Comparison of ENCODE assay signal across 23 cellular contexts in genomic region chr5:93039888-93040287, GRCh38.
"Had no signal": no experiment of that assay in that cellular context is flagged by ENCODE, and none has a peak within 500 bp of the region (broad histone marks: within the 10 kb centered on the region; RNA-seq: fewer than 3 reads in every experiment).

No MANE protein-coding gene starts in this region.

- H3K36me3 ChIP-seq: SJCRH30 had no signal

- H3K27me3 ChIP-seq: SJCRH30 had no signal

- H3K4me3 Mint-ChIP-seq: activated CD4-positive, alpha-beta memory T cell treated with anti-CD3 and anti-CD28 coated beads for 36 hours; activated CD4-positive, alpha-beta T cell treated with anti-CD3 and anti-CD28 coated beads, Interleukin-2, amount 10 ng/mL, durations not matched to agents 7 days and 5 days; activated naive CD4-positive, alpha-beta T cell treated with anti-CD3 and anti-CD28 coated beads, Interleukin-2, amount 10 ng/mL, durations not matched to agents 7 days and 5 days; activated naive CD8-positive, alpha-beta T cell treated with anti-CD3 and anti-CD28 coated beads for 36 hours; activated T-helper 17 cell treated with anti-CD3 and anti-CD28 coated beads, Interleukin-2, amount 50 U/mL, for 72 hours had no signal

- H3K27ac ChIP-seq: PC-9, SJCRH30, VCaP had no signal

- H3K27ac Mint-ChIP-seq: activated CD4-positive, alpha-beta memory T cell treated with anti-CD3 and anti-CD28 coated beads for 36 hours; activated CD4-positive, alpha-beta T cell treated with anti-CD3 and anti-CD28 coated beads, Interleukin-2, amount 10 ng/mL, durations not matched to agents 7 days and 5 days; activated naive CD4-positive, alpha-beta T cell treated with anti-CD3 and anti-CD28 coated beads, Interleukin-2, amount 10 ng/mL, durations not matched to agents 7 days and 5 days; activated naive CD8-positive, alpha-beta T cell treated with anti-CD3 and anti-CD28 coated beads for 36 hours; activated T-helper 17 cell treated with anti-CD3 and anti-CD28 coated beads, Interleukin-2, amount 50 U/mL, for 72 hours had no signal

- H3K27me3 Mint-ChIP-seq: activated CD4-positive, alpha-beta memory T cell treated with anti-CD3 and anti-CD28 coated beads for 36 hours; activated CD4-positive, alpha-beta T cell treated with anti-CD3 and anti-CD28 coated beads, Interleukin-2, amount 10 ng/mL, durations not matched to agents 7 days and 5 days; activated naive CD4-positive, alpha-beta T cell treated with anti-CD3 and anti-CD28 coated beads, Interleukin-2, amount 10 ng/mL, durations not matched to agents 7 days and 5 days; activated naive CD8-positive, alpha-beta T cell treated with anti-CD3 and anti-CD28 coated beads for 36 hours; activated T-helper 17 cell treated with anti-CD3 and anti-CD28 coated beads, Interleukin-2, amount 50 U/mL, for 72 hours had no signal

- H3K4me3 ChIP-seq: PC-9, SJCRH30 had no signal

- H3K36me3 Mint-ChIP-seq: activated CD4-positive, alpha-beta memory T cell treated with anti-CD3 and anti-CD28 coated beads for 36 hours; activated naive CD4-positive, alpha-beta T cell treated with anti-CD3 and anti-CD28 coated beads, Interleukin-2, amount 10 ng/mL, durations not matched to agents 7 days and 5 days; activated naive CD8-positive, alpha-beta T cell treated with anti-CD3 and anti-CD28 coated beads for 36 hours had no signal

- H3K9me3 Mint-ChIP-seq: activated CD4-positive, alpha-beta memory T cell treated with anti-CD3 and anti-CD28 coated beads for 36 hours; activated CD4-positive, alpha-beta T cell treated with anti-CD3 and anti-CD28 coated beads, Interleukin-2, amount 10 ng/mL, durations not matched to agents 7 days and 5 days; activated naive CD4-positive, alpha-beta T cell treated with anti-CD3 and anti-CD28 coated beads, Interleukin-2, amount 10 ng/mL, durations not matched to agents 7 days and 5 days; activated naive CD8-positive, alpha-beta T cell treated with anti-CD3 and anti-CD28 coated beads for 36 hours; activated T-helper 17 cell treated with anti-CD3 and anti-CD28 coated beads, Interleukin-2, amount 50 U/mL, for 72 hours had no signal

- DNase-seq: activated CD4-positive, alpha-beta memory T cell treated with anti-CD3 and anti-CD28 coated beads for 36 hours; activated CD4-positive, alpha-beta T cell treated with anti-CD3 and anti-CD28 coated beads, Interleukin-2, amount 10 ng/mL, durations not matched to agents 7 days and 5 days; activated CD4-positive, CD25-positive, alpha-beta regulatory T cell; activated CD8-positive, alpha-beta memory T cell treated with anti-CD3 and anti-CD28 coated beads for 24 hours; activated gamma-delta T cell; activated naive CD4-positive, alpha-beta T cell treated with anti-CD3 and anti-CD28 coated beads, Interleukin-2, amount 10 ng/mL, durations not matched to agents 7 days and 5 days; activated naive CD8-positive, alpha-beta T cell treated with anti-CD3 and anti-CD28 coated beads for 36 hours; activated T-cell treated with anti-CD3 and anti-CD28 coated beads for 4 hours; activated T-cell treated with anti-CD3 and anti-CD28 coated beads, Interleukin-2, amount 50 U/mL, for 48 hours; caudate nucleus; Kasumi-1; KBM-7; NCI-H1092; NCI-H1930; NCI-H345; NCI-H510A; NCI-H526 treated with DMSO at 0.1 percent for 48 hours; SJCRH30; SK-N-SH; T-helper 1 cell had no signal

- ATAC-seq: activated T-helper 17 cell treated with anti-CD3 and anti-CD28 coated beads, Interleukin-2, amount 50 U/mL, for 72 hours had no signal

- H3K4me1 Mint-ChIP-seq: activated CD4-positive, alpha-beta T cell treated with anti-CD3 and anti-CD28 coated beads, Interleukin-2, amount 10 ng/mL, durations not matched to agents 7 days and 5 days; activated naive CD4-positive, alpha-beta T cell treated with anti-CD3 and anti-CD28 coated beads, Interleukin-2, amount 10 ng/mL, durations not matched to agents 7 days and 5 days; activated naive CD8-positive, alpha-beta T cell treated with anti-CD3 and anti-CD28 coated beads for 36 hours; activated T-helper 17 cell treated with anti-CD3 and anti-CD28 coated beads, Interleukin-2, amount 50 U/mL, for 72 hours had no signal
